Comparison of ENCODE assay signal across 23 cellular contexts in the genomic region with DNA sequence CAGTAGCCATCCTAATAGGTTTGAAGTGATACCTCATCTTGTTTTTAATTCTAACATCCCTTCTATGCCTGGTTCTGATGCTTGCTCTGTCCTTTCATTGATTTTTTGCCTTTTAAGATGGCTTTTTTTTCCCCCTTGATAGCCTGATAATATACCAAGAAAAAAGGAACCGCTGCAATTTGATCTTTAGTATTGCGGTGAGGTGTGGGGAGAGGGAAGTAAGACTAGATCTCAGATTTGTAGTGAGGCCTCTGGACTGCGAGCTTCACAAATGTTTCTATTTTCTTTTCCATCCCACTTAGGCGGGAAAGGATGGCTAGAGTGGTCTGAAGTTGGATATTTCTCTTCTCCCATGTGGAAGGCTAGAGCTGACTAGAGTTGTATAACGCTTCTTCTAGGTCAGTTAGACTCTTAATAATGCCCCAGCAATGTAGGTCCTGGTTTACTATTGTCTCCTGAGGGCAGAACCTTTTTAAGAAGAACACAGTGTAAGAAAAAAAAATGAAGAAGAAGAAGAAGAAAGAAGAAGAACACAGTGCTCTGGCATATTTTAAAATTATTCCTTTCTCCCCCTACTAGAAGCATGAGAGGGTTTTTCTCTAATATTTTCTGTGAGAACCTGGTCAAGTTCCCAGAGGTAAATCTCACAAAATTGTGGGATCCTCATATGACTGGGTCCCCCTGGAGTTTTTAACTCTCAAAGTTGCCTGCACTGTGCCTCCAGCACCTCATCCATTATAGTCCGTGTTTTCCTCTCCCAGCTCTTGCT. TPM values are rescaled to one million over a fixed set of nuclear protein-coding genes. Genes with fewer than 3 reads are reported as not detected.
DNase-seq lines count a peak whose midpoint lies in the region; ATAC-seq and TF ChIP-seq lines count a peak whose summit lies in the region.
"Had no signal": no experiment of that assay in that cellular context is flagged by ENCODE, and none has a peak within 500 bp of the region (broad histone marks: within the 10 kb centered on the region; RNA-seq: fewer than 3 reads in every experiment).

No MANE protein-coding gene starts in this region.

- H3K4me1 Mint-ChIP-seq in natural killer cell treated with Interleukin-12 subunit alpha and Interleukin-12 subunit beta and Interleukin-15 and Interleukin-18, amount 100 ng/mL, for 72 hours (ENCODE audit: low read depth in 2 of 2): peaks cover 42 to 46% of the 10 kb centered on the region in 2 donors

- H3K27me3 ChIP-seq in OCI-LY1 (ENCODE audit: insufficient read depth, low read length): no peaks in the 10 kb centered on the region
- H3K27me3 ChIP-seq: BLaER1, right atrium auricular region, suprapubic skin, uterus had no signal

- H2AFZ ChIP-seq in OCI-LY1 (ENCODE audit: low read length): no peak overlapping the region

- no peak overlapping the region for H3K4me2 ChIP-seq in OCI-LY1 (ENCODE audit: low read length)
- H3K4me2 ChIP-seq: BLaER1 had no signal

- no peaks in the 10 kb centered on the region for H3K79me2 ChIP-seq in OCI-LY1 (ENCODE audit: insufficient read depth, low read length)

- no peaks in the 10 kb centered on the region for H3K27me3 Mint-ChIP-seq in natural killer cell treated with Interleukin-12 subunit alpha and Interleukin-12 subunit beta and Interleukin-15 and Interleukin-18, amount 100 ng/mL, for 72 hours
- H3K27me3 Mint-ChIP-seq: activated naive CD4-positive, alpha-beta T cell treated with anti-CD3 and anti-CD28 coated beads, Interleukin-2, amount 50 U/mL, for 24 hours had no signal

- DNase-seq in SIG-M5 treated with dmso at 0.1 percent for 504 hours (lab: John Stamatoyannopoulos, UW; ENCODE audit: unreplicated experiment) (peak; percentile 21), SIG-M5 (lab: John Stamatoyannopoulos, UW) (no peak), astrocyte of the cerebellum (ENCODE audit: low read depth) (no peak), nucleus accumbens (lab: John Stamatoyannopoulos, UW) (no peak), NK-92 (lab: John Stamatoyannopoulos, UW; ENCODE audit: unreplicated experiment) (no peak)
- no peak for DNase-seq in natural killer cell treated with Interleukin-12 subunit alpha and Interleukin-12 subunit beta and Interleukin-15 and Interleukin-18, amount 100 ng/mL, for 72 hours (ENCODE audit: low spot score)
- DNase-seq: 8988T; activated CD4-positive, alpha-beta T cell treated with anti-CD3 and anti-CD28 coated beads, Interleukin-2, amount 50 U/mL, for 48 hours; DMS53; lower lobe of right lung; NCI-H1105 treated with DMSO at 0.1 percent for 48 hours; NCI-H526 treated with DMSO at 0.1 percent for 48 hours; stimulated activated CD4-positive, alpha-beta T cell treated with anti-CD3 and anti-CD28 coated beads, Interleukin-12 subunit alpha, Interleukin-12 subunit beta, amount 100 ng/mL, for 4 hours; uterus had no signal

- no peaks in the 10 kb centered on the region for H3K9me2 ChIP-seq in OCI-LY1 (ENCODE audit: low read depth, low read length)

- peaks cover 9% of the 10 kb centered on the region for H3K9me3 Mint-ChIP-seq in natural killer cell treated with Interleukin-12 subunit alpha and Interleukin-12 subunit beta and Interleukin-15 and Interleukin-18, amount 100 ng/mL, for 72 hours

- H3K9me3 ChIP-seq in OCI-LY1 (ENCODE audit: low read length): no peaks in the 10 kb centered on the region
- H3K9me3 ChIP-seq: suprapubic skin, uterus had no signal

- H3K4me3 ChIP-seq in OCI-LY1 (ENCODE audit: low read depth, low read length, poor library complexity, severe bottlenecking) (no peak overlapping the region), astrocyte of the cerebellum (ENCODE audit: low read depth, low read length) (no peak overlapping the region)
- H3K4me3 ChIP-seq: BLaER1, lower lobe of right lung, right atrium auricular region, suprapubic skin, uterus had no signal

- no peak overlapping the region for H3K9ac ChIP-seq in OCI-LY1 (ENCODE audit: low read length)
- H3K9ac ChIP-seq: BLaER1 had no signal

- no peaks in the 10 kb centered on the region for H4K20me1 ChIP-seq in OCI-LY1 (ENCODE audit: insufficient read depth, low read length)
- H4K20me1 ChIP-seq: BLaER1 had no signal

- 0 out of 2 replicates have a peak, but pooled peaks have one; percentile 18 for TF ChIP-seq CTCF in OCI-LY1 (IDR thresholded peaks at IDR 0.05; ENCODE audit: low read length)
- peak; percentile 13 for TF ChIP-seq CTCF in astrocyte of the cerebellum (IDR thresholded peaks at IDR 0.05; ENCODE audit: low read depth, low read length, missing control alignments)

- peak overlapping the region; percentile 68 to 84 for H3K27ac Mint-ChIP-seq in natural killer cell treated with Interleukin-12 subunit alpha and Interleukin-12 subunit beta and Interleukin-15 and Interleukin-18, amount 100 ng/mL, for 72 hours

- peak overlapping the region; percentile 49 for H3K4me3 Mint-ChIP-seq in natural killer cell treated with Interleukin-12 subunit alpha and Interleukin-12 subunit beta and Interleukin-15 and Interleukin-18, amount 100 ng/mL, for 72 hours
- H3K4me3 Mint-ChIP-seq: activated naive CD4-positive, alpha-beta T cell treated with anti-CD3 and anti-CD28 coated beads, Interleukin-2, amount 50 U/mL, for 24 hours had no signal

- H3K27ac ChIP-seq in OCI-LY1 (ENCODE audit: low read depth, low read length, poor library complexity, severe bottlenecking): no peak overlapping the region
- H3K27ac ChIP-seq: BLaER1, lower lobe of right lung, right atrium auricular region, suprapubic skin, uterus had no signal

- H3K36me3 Mint-ChIP-seq in natural killer cell treated with Interleukin-12 subunit alpha and Interleukin-12 subunit beta and Interleukin-15 and Interleukin-18, amount 100 ng/mL, for 72 hours: peaks cover 43% of the 10 kb centered on the region

- in situ Hi-C loops in astrocyte of the cerebellum (cut with HindIII; ENCODE audit: low sequenced_read_pairs): loop anchor here (25.0 kb wide), 1 partner anchor 282 kb away; no protein-coding TSS in a partner anchor

- H3K4me1 ChIP-seq in OCI-LY1 (ENCODE audit: insufficient read depth, low read length, severe bottlenecking): peaks cover 14% of the 10 kb centered on the region
- H3K4me1 ChIP-seq: lower lobe of right lung, right atrium auricular region, suprapubic skin, uterus had no signal

- no peak for ATAC-seq in natural killer cell treated with Interleukin-12 subunit alpha and Interleukin-12 subunit beta and Interleukin-15 and Interleukin-18, amount 100 ng/mL, for 72 hours
- no peak for ATAC-seq in HG03175 (IDR thresholded peaks at IDR 0.05; ENCODE audit: unreplicated experiment)
- ATAC-seq: lower lobe of right lung had no signal

- no peaks in the 10 kb centered on the region for H3F3A ChIP-seq in OCI-LY1 (ENCODE audit: insufficient read depth, low read length)

- no peaks in the 10 kb centered on the region for H3K36me3 ChIP-seq in OCI-LY1 (ENCODE audit: insufficient read depth, low read length)
- H3K36me3 ChIP-seq: BLaER1, lower lobe of right lung, right atrium auricular region, suprapubic skin, uterus had no signal

RNA-seq across cellular contexts. Expression of gene KLRB1, which starts 11.9 kb away (rescaled TPM):
- total RNA-seq in natural killer cell treated with Interleukin-12 subunit alpha and Interleukin-12 subunit beta and Interleukin-15 and Interleukin-18, amount 100 ng/mL, for 72 hours: 10 to 100 TPM; 10.5 to 23.9 TPM
- total RNA-seq: astrocyte, osteoblast, RPMI7951, suprapubic skin had no signal

RNA-seq across cellular contexts. Expression of gene CLEC2D, which starts 49.9 kb away (rescaled TPM):
- total RNA-seq in natural killer cell treated with Interleukin-12 subunit alpha and Interleukin-12 subunit beta and Interleukin-15 and Interleukin-18, amount 100 ng/mL, for 72 hours: 100 to 1,000 TPM in 1 of 2 donors, 10 to 100 TPM in 1; 95.2 to 122 TPM
